In the genomic region with DNA sequence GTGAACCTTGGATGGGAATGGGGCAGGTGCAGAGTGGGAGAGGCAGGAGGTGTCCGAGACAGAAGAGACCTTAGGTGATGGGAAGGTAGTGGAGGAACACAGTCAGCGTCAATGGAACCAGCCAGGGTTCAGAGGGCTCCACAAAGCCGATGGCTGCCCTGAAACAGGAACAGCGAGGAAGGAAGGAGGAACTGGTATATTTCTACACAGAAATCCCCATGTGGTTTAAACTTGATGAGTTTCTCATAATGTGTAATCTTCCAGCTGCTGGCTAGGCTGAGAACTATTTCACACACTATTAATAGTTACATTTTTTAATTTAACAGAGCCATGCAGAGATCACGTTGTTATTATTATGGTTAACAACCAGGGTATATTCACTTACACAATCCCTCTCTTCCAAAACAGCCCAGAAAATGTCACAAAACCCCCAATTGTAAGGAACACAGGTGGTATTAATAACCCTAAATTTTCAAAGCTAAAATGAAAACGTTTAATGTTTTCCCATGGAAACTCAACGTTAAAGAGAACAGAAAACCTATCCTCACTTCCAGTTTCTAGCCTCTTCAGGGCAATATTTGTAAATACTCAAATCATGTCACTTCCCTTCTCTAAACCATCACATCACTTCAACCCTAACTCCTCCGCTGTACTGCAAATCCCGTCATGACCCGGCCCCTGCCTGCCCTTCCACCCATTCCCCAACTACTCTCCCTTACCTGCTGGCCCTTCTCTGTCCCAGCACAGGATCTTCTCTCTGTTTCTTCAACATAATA, we compare ENCODE assay signal across 8 cellular contexts.
DNase-seq lines count a peak whose midpoint lies in the region; ATAC-seq and TF ChIP-seq lines count a peak whose summit lies in the region.

No MANE protein-coding gene starts in this region.

- peak overlapping the region in 6 of 10 donors; percentile 38 to 87 (median 74) for H3K27ac Mint-ChIP-seq in naive thymus-derived CD8-positive, alpha-beta T cell
- no peak overlapping the region for H3K27ac Mint-ChIP-seq in activated CD8-positive, alpha-beta memory T cell treated with anti-CD3 and anti-CD28 coated beads, Interleukin-2, amount 10 ng/mL, durations not matched to agents 7 days and 5 days

- H3K4me1 Mint-ChIP-seq in naive thymus-derived CD8-positive, alpha-beta T cell: peaks cover 41 to 89% (median 76%) of the 10 kb centered on the region in 4 donors
- peaks cover 39% of the 10 kb centered on the region for H3K4me1 Mint-ChIP-seq in activated CD8-positive, alpha-beta memory T cell treated with anti-CD3 and anti-CD28 coated beads, Interleukin-2, amount 10 ng/mL, durations not matched to agents 7 days and 5 days

- H3K27me3 Mint-ChIP-seq in naive thymus-derived CD8-positive, alpha-beta T cell: no peaks in the 10 kb centered on the region
- no peaks in the 10 kb centered on the region for H3K27me3 Mint-ChIP-seq in activated CD8-positive, alpha-beta memory T cell treated with anti-CD3 and anti-CD28 coated beads, Interleukin-2, amount 10 ng/mL, durations not matched to agents 7 days and 5 days

- TF ChIP-seq CTCF in breast epithelium (IDR thresholded peaks at IDR 0.05): no peak

- no peaks in the 10 kb centered on the region for H3K9me3 ChIP-seq in breast epithelium

- H3K4me3 Mint-ChIP-seq in naive thymus-derived CD8-positive, alpha-beta T cell: peak overlapping the region in 1 of 10 donors; percentile 39
- H3K4me3 Mint-ChIP-seq in activated CD8-positive, alpha-beta memory T cell treated with anti-CD3 and anti-CD28 coated beads, Interleukin-2, amount 10 ng/mL, durations not matched to agents 7 days and 5 days: no peak overlapping the region

- no peaks in the 10 kb centered on the region for H3K36me3 ChIP-seq in breast epithelium

- peaks cover 0 to 6% (median 4%) of the 10 kb centered on the region in 3 donors for H3K36me3 Mint-ChIP-seq in naive thymus-derived CD8-positive, alpha-beta T cell
- no peaks in the 10 kb centered on the region for H3K36me3 Mint-ChIP-seq in activated CD8-positive, alpha-beta memory T cell treated with anti-CD3 and anti-CD28 coated beads, Interleukin-2, amount 10 ng/mL, durations not matched to agents 7 days and 5 days

- no peaks in the 10 kb centered on the region for H3K9me3 Mint-ChIP-seq in naive thymus-derived CD8-positive, alpha-beta T cell
- H3K9me3 Mint-ChIP-seq in activated CD8-positive, alpha-beta memory T cell treated with anti-CD3 and anti-CD28 coated beads, Interleukin-2, amount 10 ng/mL, durations not matched to agents 7 days and 5 days (ENCODE audit: low read depth): no peaks in the 10 kb centered on the region

- DNase-seq in breast epithelium (ENCODE audit: low spot score in 2 of 2) (no peak), midbrain (lab: John Stamatoyannopoulos, UW) (no peak), T-helper 2 cell (no peak)
- DNase-seq in naive thymus-derived CD8-positive, alpha-beta T cell: no peak
- no peak for DNase-seq in activated CD8-positive, alpha-beta memory T cell treated with anti-CD3 and anti-CD28 coated beads, Interleukin-2, amount 10 ng/mL, durations not matched to agents 7 days and 5 days
- DNase-seq in stimulated activated CD4-positive, alpha-beta T cell treated with anti-CD3 and anti-CD28 coated beads, Interleukin-12 subunit alpha, Interleukin-12 subunit beta, amount 100 ng/mL, for 4 hours: no peak

- CTCF ChIA-PET in activated CD8-positive, alpha-beta memory T cell treated with anti-CD3 and anti-CD28 coated beads, Interleukin-2, amount 10 ng/mL, durations not matched to agents 7 days and 5 days (lab: Charles Lee): interaction anchor here (1.2 kb wide), 1 partner anchor 15 kb away, joined by 3 read pairs; no protein-coding TSS in a partner anchor

- peak; percentile 37 for ATAC-seq in GM18499 (IDR thresholded peaks at IDR 0.05; ENCODE audit: insufficient read depth, unreplicated experiment)
- ATAC-seq in HG02981 (IDR thresholded peaks at IDR 0.05; ENCODE audit: unreplicated experiment): peak; percentile 37
- ATAC-seq in naive thymus-derived CD8-positive, alpha-beta T cell: peak in 1 of 2 donors; percentile 39
- ATAC-seq in activated CD8-positive, alpha-beta memory T cell treated with anti-CD3 and anti-CD28 coated beads, Interleukin-2, amount 10 ng/mL, durations not matched to agents 7 days and 5 days: no peak

- no peak for TF ChIP-seq POLR2A in breast epithelium (IDR thresholded peaks at IDR 0.05)

- H3K4me3 ChIP-seq in breast epithelium: peak overlapping the region in 1 of 3 donors; percentile 20

- POLR2A ChIA-PET in naive thymus-derived CD8-positive, alpha-beta T cell (lab: Charles Lee): no interaction called here

- no peaks in the 10 kb centered on the region for H3K27me3 ChIP-seq in breast epithelium

- H3K27ac ChIP-seq in breast epithelium: peak overlapping the region; percentile 88 to 98

- peaks cover 28 to 38% of the 10 kb centered on the region in 2 donors for H3K4me1 ChIP-seq in breast epithelium

- intact Hi-C loops in breast epithelium (cut with DNase I; ENCODE audit: low total_unique reads): no loop called here
